Comparison of ENCODE assay signal across 14 cellular contexts in genomic region chr20:58072695-58073671, GRCh38.
A peak's percentile ranks its signal among the peaks of the same experiment; 100 is the strongest.
DNase-seq lines count a peak whose midpoint lies in the region; ATAC-seq, FAIRE-seq and TF ChIP-seq lines count a peak whose summit lies in the region.
"Had no signal": no experiment of that assay in that cellular context is flagged by ENCODE, and none has a peak within 500 bp of the region (broad histone marks: within the 10 kb centered on the region; RNA-seq: fewer than 3 reads in every experiment).

No MANE protein-coding gene starts in this region.

- peaks cover 32% of the 10 kb centered on the region for H3K27me3 Mint-ChIP-seq in nephron (ENCODE audit: low read depth)

- no peaks in the 10 kb centered on the region for H3K36me3 ChIP-seq in MG63

- H3K27me3 ChIP-seq in MG63 = peaks cover 4% of the 10 kb centered on the region; the same call in 1 of the 2 replicates

- H3K9me3 Mint-ChIP-seq in nephron = no peaks in the 10 kb centered on the region
- H3K9me3 Mint-ChIP-seq: CD4-positive, alpha-beta memory T cell had no signal

- no peak overlapping the region for H3K4me3 ChIP-seq in MG63

- DNase-seq in activated CD8-positive, alpha-beta memory T cell treated with anti-CD3 and anti-CD28 coated beads for 24 hours = peak; percentile 35
- DNase-seq in activated CD8-positive, alpha-beta memory T cell treated with anti-CD3 and anti-CD28 coated beads, Interleukin-2, amount 50 U/mL, for 48 hours = no peak
- peak; percentile 6 for DNase-seq in urothelium cell line (ENCODE audit: low spot score)
- DNase-seq in GM13977 (ENCODE audit: low spot score) = no peak
- DNase-seq in MG63 = no peak
- DNase-seq: Calu3; CD4-positive, alpha-beta memory T cell; H7; NCI-H187 treated with DMSO at 0.1 percent for 48 hours; NCI-H345; NK-92 treated with Interleukin-12 subunit alpha and Interleukin-12 subunit beta, amount 100 ng/mL, for 24 hours had no signal

- ATAC-seq in esophagus mucosa (peak; percentile 26), GM18498 (IDR thresholded peaks at IDR 0.05; ENCODE audit: unreplicated experiment) (no peak)

- TF ChIP-seq CTCF in nephron (IDR thresholded peaks at IDR 0.05; ENCODE audit: unreplicated experiment in 3 of 3) (no peak), GM13977 (IDR thresholded peaks at IDR 0.05; ENCODE audit: extremely low read depth, insufficient read depth, missing control alignments) (no peak)

- H3K27ac Mint-ChIP-seq in nephron = peak overlapping the region; percentile 5 to 80 (median 49)
- H3K27ac Mint-ChIP-seq: CD4-positive, alpha-beta memory T cell had no signal

- no peak for FAIRE-seq in urothelium cell line (lab: Jason Lieb, UNC)

- H3K4me3 Mint-ChIP-seq in nephron = no peak overlapping the region
- H3K4me3 Mint-ChIP-seq: CD4-positive, alpha-beta memory T cell had no signal

- no peaks in the 10 kb centered on the region; the same call in 1 of the 2 replicates for H3K9me3 ChIP-seq in MG63

- no peaks in the 10 kb centered on the region for H3K36me3 Mint-ChIP-seq in nephron (ENCODE audit: low read depth)
- H3K36me3 Mint-ChIP-seq: CD4-positive, alpha-beta memory T cell had no signal

- H3K4me1 Mint-ChIP-seq in nephron = peaks cover 55% of the 10 kb centered on the region

- in situ Hi-C loops in GM13977 (cut with MboI; ENCODE audit: low pct_unique_long_range_greater_than_20kb, low sequenced_read_pairs, unreplicated experiment) = no loop called here

Comparison
In these comparisons a context has a peak if more than half of its experiments do, and no peak if none do; other contexts are left out.
1. DNase-seq: peak in activated CD8-positive, alpha-beta memory T cell treated with anti-CD3 and anti-CD28 coated beads for 24 hours (single experiment) and urothelium cell line (single experiment); none in activated CD8-positive, alpha-beta memory T cell treated with anti-CD3 and anti-CD28 coated beads, Interleukin-2, amount 50 U/mL, for 48 hours (single experiment), GM13977 (single experiment) and MG63 (single experiment).